In genomic region chr3:39383190-39383912, GRCh38 we compare ENCODE assay signal across 8 cellular contexts. TPM values are rescaled to one million over a fixed set of nuclear protein-coding genes. Genes with fewer than 3 reads are reported as not detected.
DNase-seq lines count a peak whose midpoint lies in the region; ATAC-seq and TF ChIP-seq lines count a peak whose summit lies in the region.

A gene with protein sequence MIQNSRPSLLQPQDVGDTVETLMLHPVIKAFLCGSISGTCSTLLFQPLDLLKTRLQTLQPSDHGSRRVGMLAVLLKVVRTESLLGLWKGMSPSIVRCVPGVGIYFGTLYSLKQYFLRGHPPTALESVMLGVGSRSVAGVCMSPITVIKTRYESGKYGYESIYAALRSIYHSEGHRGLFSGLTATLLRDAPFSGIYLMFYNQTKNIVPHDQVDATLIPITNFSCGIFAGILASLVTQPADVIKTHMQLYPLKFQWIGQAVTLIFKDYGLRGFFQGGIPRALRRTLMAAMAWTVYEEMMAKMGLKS (plus strand): TSS chr3:39383370. CDS start chr3:39383725, 355 bp downstream.

- peaks cover 47% of the 10 kb centered on the region for H3K79me2 ChIP-seq in HCT116 (ENCODE audit: insufficient read depth, low read length)

- H3K4me1 ChIP-seq in HCT116 (ENCODE audit: control insufficient read depth in 1 of 2, insufficient read depth in 2 of 2, low read length in 2 of 2), result peaks cover 9 to 23% of the 10 kb centered on the region in 2 experiments; a peak in 3 of 4 replicates
- H3K4me1 ChIP-seq in urinary bladder (ENCODE audit: insufficient read depth), result no peaks in the 10 kb centered on the region

- no peaks in the 10 kb centered on the region for H3K27me3 ChIP-seq in HCT116 (ENCODE audit: insufficient read depth, low read length)

- H3K4me2 ChIP-seq in HCT116 (ENCODE audit: low read length), result peak within 1 kb of the TSS; percentile 92

- intact Hi-C loops in HCT116 (cut with micrococcal nuclease) (no loop called here), head of caudate nucleus (cut with DNase I) (no loop called here), posterior cingulate gyrus (cut with DNase I) (loop anchor here (2.0 kb wide), 1 partner anchor 277 kb away; the partner anchor contains the start of genes GORASP1 and TTC21A)

- peak in 1 of 3 experiments; percentile 35; a peak in 1 of 6 replicates for TF ChIP-seq CTCF in HCT116 (IDR thresholded peaks at IDR 0.05 in 2 of 3, conservative IDR thresholded peaks at IDR 0.05 in 1 of 3; ENCODE audit: borderline replicate concordance in 1 of 3, insufficient read depth in 1 of 3, low read depth in 2 of 3, low read length in 2 of 3)

- RAD21 ChIA-PET in HCT116 (lab: Charles Lee; ENCODE audit: low non-redundant PET in 1 of 2, low total read pairs in 2 of 2, uncharacterized antibody in 2 of 2, unreplicated experiment in 2 of 2), result no interaction called here

- no peaks in the 10 kb centered on the region for H3K9me3 ChIP-seq in HCT116 (ENCODE audit: control insufficient read depth in 1 of 2, insufficient read depth in 1 of 2, low read depth in 1 of 2, low read length in 2 of 2)

- POLR2A ChIA-PET in HCT116 (lab: Charles Lee), result interaction anchor here (1.3 kb wide), 1 partner anchor 23 kb away, joined by 5 read pairs; the partner anchor contains the start of gene RPSA

- peak within 1 kb of the TSS; percentile 70 to 95 for H3K4me3 ChIP-seq in HCT116 (replicated peaks in 1 of 2; ENCODE audit: low read depth in 1 of 2, low read length in 2 of 2)
- H3K4me3 ChIP-seq in urinary bladder (ENCODE audit: low read depth, low read length), result peak within 1 kb of the TSS; percentile 71

- ATAC-seq in HCT116, result peak; percentile 86

- H3K36me3 ChIP-seq in HCT116 (ENCODE audit: control insufficient read depth in 1 of 2, insufficient read depth in 2 of 2, low read length in 2 of 2) (no peaks in the 10 kb centered on the region; a peak in 1 of 4 replicates), urinary bladder (ENCODE audit: insufficient read depth) (no peaks in the 10 kb centered on the region)

- CTCF ChIA-PET in HCT116 (lab: Charles Lee), result no interaction called here

- BruUV-seq in HCT116 (replicated peaks; lab: Mats Ljungman, UMichigan), result TSS peak; percentile 62

- no peaks in the 10 kb centered on the region for H3K9me2 ChIP-seq in HCT116 (ENCODE audit: insufficient read depth)

- TF ChIP-seq RAD21 in HCT116 (IDR thresholded peaks at IDR 0.05; ENCODE audit: low read depth), result no peak

- peak within 1 kb of the TSS; percentile 89 for H3K27ac ChIP-seq in HCT116 (ENCODE audit: low read depth, low read length)
- H3K27ac ChIP-seq in urinary bladder (ENCODE audit: low read depth), result peak within 1 kb of the TSS; percentile 97

- DNase-seq in GM04504 (ENCODE audit: low read depth) (peak; percentile 54), HCT116 (ENCODE audit: low read depth, low spot score) (peak; percentile 83), NCI-H460 (ENCODE audit: extremely low read depth, low read depth) (peak; percentile 72), head of caudate nucleus (peak; percentile 69 to 96 (median 89)), posterior cingulate gyrus (peak; percentile 67 to 98 (median 90)), NCI-H69 (lab: John Stamatoyannopoulos, UW) (no peak)
- peak; percentile 67 for DNase-seq in activated gamma-delta T cell treated with anti-CD3 and anti-CD28 coated beads, Interleukin-2, amount 50 U/mL, for 16 hours (ENCODE audit: low read depth)

- WGBS in urinary bladder, result under 1% methylated on average over 63 of the region's 63 CpGs

- peak within 1 kb of the TSS; percentile 97 for H3K9ac ChIP-seq in HCT116 (ENCODE audit: low read length)

- TF ChIP-seq POLR2A in HCT116 (IDR thresholded peaks at IDR 0.05; ENCODE audit: borderline replicate concordance, extremely low read depth, insufficient read depth, insufficient read length), result peak; percentile 30

- H4K20me1 ChIP-seq in HCT116 (ENCODE audit: insufficient read depth), result peaks cover 15% of the 10 kb centered on the region; the same call in 1 of the 2 replicates

- H2AFZ ChIP-seq in HCT116 (ENCODE audit: low read depth, low read length, poor library complexity, severe bottlenecking), result peak within 1 kb of the TSS; percentile 81

TF ChIP-seq in HCT116, 20 proteins besides CTCF, POLR2A, EP300 and RAD21:
- TF ChIP-seq MAX (IDR thresholded peaks at IDR 0.05), result peak; percentile 86
- TF ChIP-seq SP1 (IDR thresholded peaks at IDR 0.05; ENCODE audit: low read depth), result peak; percentile 32; the same call in 1 of the 2 replicates
- peak; percentile 96 for TF ChIP-seq ZFX (IDR thresholded peaks at IDR 0.05)
- TF ChIP-seq, protein P1, sequence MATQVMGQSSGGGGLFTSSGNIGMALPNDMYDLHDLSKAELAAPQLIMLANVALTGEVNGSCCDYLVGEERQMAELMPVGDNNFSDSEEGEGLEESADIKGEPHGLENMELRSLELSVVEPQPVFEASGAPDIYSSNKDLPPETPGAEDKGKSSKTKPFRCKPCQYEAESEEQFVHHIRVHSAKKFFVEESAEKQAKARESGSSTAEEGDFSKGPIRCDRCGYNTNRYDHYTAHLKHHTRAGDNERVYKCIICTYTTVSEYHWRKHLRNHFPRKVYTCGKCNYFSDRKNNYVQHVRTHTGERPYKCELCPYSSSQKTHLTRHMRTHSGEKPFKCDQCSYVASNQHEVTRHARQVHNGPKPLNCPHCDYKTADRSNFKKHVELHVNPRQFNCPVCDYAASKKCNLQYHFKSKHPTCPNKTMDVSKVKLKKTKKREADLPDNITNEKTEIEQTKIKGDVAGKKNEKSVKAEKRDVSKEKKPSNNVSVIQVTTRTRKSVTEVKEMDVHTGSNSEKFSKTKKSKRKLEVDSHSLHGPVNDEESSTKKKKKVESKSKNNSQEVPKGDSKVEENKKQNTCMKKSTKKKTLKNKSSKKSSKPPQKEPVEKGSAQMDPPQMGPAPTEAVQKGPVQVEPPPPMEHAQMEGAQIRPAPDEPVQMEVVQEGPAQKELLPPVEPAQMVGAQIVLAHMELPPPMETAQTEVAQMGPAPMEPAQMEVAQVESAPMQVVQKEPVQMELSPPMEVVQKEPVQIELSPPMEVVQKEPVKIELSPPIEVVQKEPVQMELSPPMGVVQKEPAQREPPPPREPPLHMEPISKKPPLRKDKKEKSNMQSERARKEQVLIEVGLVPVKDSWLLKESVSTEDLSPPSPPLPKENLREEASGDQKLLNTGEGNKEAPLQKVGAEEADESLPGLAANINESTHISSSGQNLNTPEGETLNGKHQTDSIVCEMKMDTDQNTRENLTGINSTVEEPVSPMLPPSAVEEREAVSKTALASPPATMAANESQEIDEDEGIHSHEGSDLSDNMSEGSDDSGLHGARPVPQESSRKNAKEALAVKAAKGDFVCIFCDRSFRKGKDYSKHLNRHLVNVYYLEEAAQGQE (IDR thresholded peaks at IDR 0.05; ENCODE audit: low read depth), result no peak
- peak; percentile 73 for TF ChIP-seq POLR2AphosphoS5 (IDR thresholded peaks at IDR 0.05; ENCODE audit: low read depth, low read length)
- peak; percentile 80; the same call in 1 of the 2 replicates for TF ChIP-seq ELF1 (IDR thresholded peaks at IDR 0.05; ENCODE audit: borderline replicate concordance, low read depth)
- TF ChIP-seq SIN3A (IDR thresholded peaks at IDR 0.05; ENCODE audit: low read depth), result peak; percentile 83
- TF ChIP-seq, protein P2, sequence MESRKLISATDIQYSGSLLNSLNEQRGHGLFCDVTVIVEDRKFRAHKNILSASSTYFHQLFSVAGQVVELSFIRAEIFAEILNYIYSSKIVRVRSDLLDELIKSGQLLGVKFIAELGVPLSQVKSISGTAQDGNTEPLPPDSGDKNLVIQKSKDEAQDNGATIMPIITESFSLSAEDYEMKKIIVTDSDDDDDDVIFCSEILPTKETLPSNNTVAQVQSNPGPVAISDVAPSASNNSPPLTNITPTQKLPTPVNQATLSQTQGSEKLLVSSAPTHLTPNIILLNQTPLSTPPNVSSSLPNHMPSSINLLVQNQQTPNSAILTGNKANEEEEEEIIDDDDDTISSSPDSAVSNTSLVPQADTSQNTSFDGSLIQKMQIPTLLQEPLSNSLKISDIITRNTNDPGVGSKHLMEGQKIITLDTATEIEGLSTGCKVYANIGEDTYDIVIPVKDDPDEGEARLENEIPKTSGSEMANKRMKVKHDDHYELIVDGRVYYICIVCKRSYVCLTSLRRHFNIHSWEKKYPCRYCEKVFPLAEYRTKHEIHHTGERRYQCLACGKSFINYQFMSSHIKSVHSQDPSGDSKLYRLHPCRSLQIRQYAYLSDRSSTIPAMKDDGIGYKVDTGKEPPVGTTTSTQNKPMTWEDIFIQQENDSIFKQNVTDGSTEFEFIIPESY (IDR thresholded peaks at IDR 0.05; ENCODE audit: extremely low read depth, insufficient replicate concordance, low read length), result no peak
- no peak for TF ChIP-seq JUND (IDR thresholded peaks at IDR 0.05)

RNA-seq across cellular contexts. Expression of the gene that starts here (rescaled TPM):
- total RNA-seq in HCT116 (2021; ENCODE audit: unreplicated experiment) (26.7 TPM), urinary bladder (10.7 TPM)
- 17.0 and 23.9 TPM in 2 replicates for polyA plus RNA-seq in HCT116 (2012)
- total RNA-seq in NCI-H460 (2014; rRNA removed; shearing (Covaris generic)), result 20.9 and 21.1 TPM in 2 replicates
- polyA plus RNA-seq in NCI-H460 (2014; cell fraction: nucleus; rRNA removed), result 18.4 and 21.3 TPM in 2 replicates
- polyA plus RNA-seq in urinary bladder, result 38.6 TPM
